ENCODE assay signal across 1 cellular context in the genomic region with DNA sequence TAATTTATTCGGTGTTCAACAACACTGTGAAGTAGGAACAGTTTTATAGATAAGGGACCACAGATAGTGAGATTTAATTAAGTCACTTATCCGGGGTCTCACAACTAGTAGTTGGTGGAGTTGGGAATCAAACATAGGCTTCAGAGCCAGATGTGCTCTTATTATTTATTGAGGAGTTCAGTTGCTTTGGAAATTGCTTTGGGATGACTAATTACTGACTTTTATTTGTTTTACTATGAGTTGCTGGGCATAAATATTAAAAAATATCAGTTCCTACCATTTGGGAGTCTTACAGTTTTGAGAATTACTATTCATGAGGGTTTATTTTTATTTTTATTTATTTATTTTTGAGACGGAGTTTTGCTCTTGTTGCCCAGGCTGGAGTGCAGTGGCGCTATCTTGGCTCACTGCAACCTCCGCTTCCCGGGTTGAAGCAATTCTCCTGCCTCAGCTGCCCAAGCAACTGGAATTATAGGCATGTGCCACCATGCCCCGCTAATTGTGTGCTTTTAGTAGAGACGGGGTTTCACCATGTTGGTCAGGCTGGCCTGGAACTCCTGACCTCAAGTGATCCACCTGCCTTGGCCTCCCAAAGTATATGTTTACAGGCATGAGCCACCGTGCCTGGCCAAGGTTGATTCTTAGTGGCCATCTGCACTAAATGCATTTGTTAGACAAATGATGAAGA.
TF ChIP-seq lines count a peak whose summit lies in the region.

No MANE protein-coding gene starts in this region.

TF ChIP-seq in IMR-90, 13 proteins besides CTCF, POLR2A, EP300 and RAD21:
- TF ChIP-seq, protein P1, sequence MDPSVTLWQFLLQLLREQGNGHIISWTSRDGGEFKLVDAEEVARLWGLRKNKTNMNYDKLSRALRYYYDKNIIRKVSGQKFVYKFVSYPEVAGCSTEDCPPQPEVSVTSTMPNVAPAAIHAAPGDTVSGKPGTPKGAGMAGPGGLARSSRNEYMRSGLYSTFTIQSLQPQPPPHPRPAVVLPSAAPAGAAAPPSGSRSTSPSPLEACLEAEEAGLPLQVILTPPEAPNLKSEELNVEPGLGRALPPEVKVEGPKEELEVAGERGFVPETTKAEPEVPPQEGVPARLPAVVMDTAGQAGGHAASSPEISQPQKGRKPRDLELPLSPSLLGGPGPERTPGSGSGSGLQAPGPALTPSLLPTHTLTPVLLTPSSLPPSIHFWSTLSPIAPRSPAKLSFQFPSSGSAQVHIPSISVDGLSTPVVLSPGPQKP (IDR thresholded peaks at IDR 0.05; ENCODE audit: borderline replicate concordance, low read depth, low read length), result no peak
- TF ChIP-seq RCOR1 (IDR thresholded peaks at IDR 0.05; ENCODE audit: insufficient replicate concordance, low read length) (no peak), SMC3 (IDR thresholded peaks at IDR 0.05; ENCODE audit: low read depth, low read length) (no peak), CHD1 (IDR thresholded peaks at IDR 0.05; ENCODE audit: low read depth, low read length) (no peak), BHLHE40 (IDR thresholded peaks at IDR 0.05; ENCODE audit: low read depth, low read length) (no peak), CEBPB (IDR thresholded peaks at IDR 0.05; ENCODE audit: low read depth, low read length) (no peak), MAZ (IDR thresholded peaks at IDR 0.05; ENCODE audit: borderline replicate concordance, low read depth, low read length) (no peak), MXI1 (IDR thresholded peaks at IDR 0.05; ENCODE audit: borderline replicate concordance, low read depth, low read length) (no peak), RFX5 (IDR thresholded peaks at IDR 0.05; ENCODE audit: low read depth, low read length) (no peak), NFE2L2 (IDR thresholded peaks at IDR 0.05; ENCODE audit: low read depth, low read length) (no peak), FOS (IDR thresholded peaks at IDR 0.05; ENCODE audit: low read depth, low read length) (no peak), MAFK (IDR thresholded peaks at IDR 0.05; ENCODE audit: low read depth, low read length) (no peak)
- TF ChIP-seq, protein P2, sequence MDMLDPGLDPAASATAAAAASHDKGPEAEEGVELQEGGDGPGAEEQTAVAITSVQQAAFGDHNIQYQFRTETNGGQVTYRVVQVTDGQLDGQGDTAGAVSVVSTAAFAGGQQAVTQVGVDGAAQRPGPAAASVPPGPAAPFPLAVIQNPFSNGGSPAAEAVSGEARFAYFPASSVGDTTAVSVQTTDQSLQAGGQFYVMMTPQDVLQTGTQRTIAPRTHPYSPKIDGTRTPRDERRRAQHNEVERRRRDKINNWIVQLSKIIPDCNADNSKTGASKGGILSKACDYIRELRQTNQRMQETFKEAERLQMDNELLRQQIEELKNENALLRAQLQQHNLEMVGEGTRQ (IDR thresholded peaks at IDR 0.05; ENCODE audit: low read depth, low read length), result no peak
